Comparison of ENCODE assay signal across 20 cellular contexts in the genomic region with DNA sequence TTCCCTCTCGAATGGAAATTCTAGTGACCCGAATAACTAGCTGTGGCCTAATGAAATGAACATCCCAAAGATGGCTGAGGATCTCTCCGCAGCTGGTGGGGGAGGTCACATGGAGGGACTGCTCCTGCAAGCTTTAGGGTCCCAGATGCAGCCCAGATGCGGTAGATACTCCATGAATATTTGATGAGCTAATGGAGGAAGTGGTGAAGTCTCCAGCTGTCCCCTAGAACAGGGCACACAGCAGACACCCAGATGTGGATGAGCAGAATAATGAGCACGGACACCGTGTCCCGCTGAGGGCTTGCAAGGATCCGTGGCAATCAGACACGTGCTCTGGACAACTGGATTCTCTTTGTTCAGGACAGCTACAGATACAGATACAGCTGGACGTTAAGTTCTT. TPM values are rescaled to one million over a fixed set of nuclear protein-coding genes. Genes with fewer than 3 reads are reported as not detected.
DNase-seq lines count a peak whose midpoint lies in the region; ATAC-seq and TF ChIP-seq lines count a peak whose summit lies in the region.
"Had no signal": no experiment of that assay in that cellular context is flagged by ENCODE, and none has a peak within 500 bp of the region (broad histone marks: within the 10 kb centered on the region; RNA-seq: fewer than 3 reads in every experiment).

No MANE protein-coding gene starts in this region.

- DNase-seq in SJCRH30 (peak; percentile 32 to 67), epidermal melanocyte (ENCODE audit: insufficient read length, low spot score) (peak; percentile 36), nephron progenitor cell (no peak), superior temporal gyrus (ENCODE audit: extremely low spot score) (peak; percentile 61), GDM1 (lab: John Stamatoyannopoulos, UW) (no peak)
- DNase-seq in activated effector memory CD4-positive, alpha-beta T cell treated with Interleukin-2 at 50 U/mL for 16 hours: no peak
- DNase-seq: DMS153; EL; H7; Kasumi-1; NCI-H1417; NCI-H1930; NCI-H2171; NCI-H446; NK-92 treated with Interleukin-12 subunit alpha and Interleukin-12 subunit beta, amount 100 ng/mL, for 24 hours; OCI-M1; SHP77 treated with DMSO at 0.1 percent for 48 hours had no signal

- H3K27ac ChIP-seq in SJCRH30: no peak overlapping the region

- H3K9me3 ChIP-seq in SJCRH30 (replicated peaks): no peaks in the 10 kb centered on the region

- no peak for TF ChIP-seq CTCF in nephron progenitor cell (IDR thresholded peaks at IDR 0.05)

- no peak overlapping the region for H3K4me3 ChIP-seq in SJCRH30

- H3K27me3 ChIP-seq in SJCRH30: no peaks in the 10 kb centered on the region

- peaks cover 24% of the 10 kb centered on the region for H3K36me3 ChIP-seq in SJCRH30

- peaks cover 9% of the 10 kb centered on the region for H3K4me1 Mint-ChIP-seq in nephron progenitor cell
- H3K4me1 Mint-ChIP-seq: CD14-positive monocyte had no signal

- H3K36me3 Mint-ChIP-seq in nephron progenitor cell (ENCODE audit: low read depth): peaks cover 63% of the 10 kb centered on the region
- H3K36me3 Mint-ChIP-seq: CD14-positive monocyte had no signal

- no peak for ATAC-seq in GM19324 (IDR thresholded peaks at IDR 0.05; ENCODE audit: low FRiP score, unreplicated experiment)

- no peaks in the 10 kb centered on the region for H3K9me3 Mint-ChIP-seq in nephron progenitor cell
- H3K9me3 Mint-ChIP-seq: CD14-positive monocyte had no signal

- H3K4me3 Mint-ChIP-seq in nephron progenitor cell: no peak overlapping the region
- H3K4me3 Mint-ChIP-seq: CD14-positive monocyte had no signal

- no peaks in the 10 kb centered on the region for H3K4me1 ChIP-seq in SJCRH30

- no peaks in the 10 kb centered on the region for H3K27me3 Mint-ChIP-seq in nephron progenitor cell (ENCODE audit: low read depth, poor library complexity)

- peak overlapping the region; percentile 64 for H3K27ac Mint-ChIP-seq in nephron progenitor cell
- H3K27ac Mint-ChIP-seq: CD14-positive monocyte had no signal

RNA-seq across cellular contexts. Expression of a gene that starts 59.2 kb away (rescaled TPM):
- total RNA-seq in SJCRH30 (2014; rRNA removed; shearing (Covaris generic)): 9.2 and 10.7 TPM in 2 replicates
- total RNA-seq: HT-29 had no signal

Comparison
In these comparisons a context has a peak if more than half of its experiments do, and no peak if none do; other contexts are left out.
1. DNase-seq: peak in SJCRH30 (2 of 2), epidermal melanocyte (single experiment) and superior temporal gyrus (single experiment); none in nephron progenitor cell (single experiment), GDM1 (single experiment) and activated effector memory CD4-positive, alpha-beta T cell treated with Interleukin-2 at 50 U/mL for 16 hours (single experiment).